ENCODE assay signal across 8 cellular contexts in the genomic region with DNA sequence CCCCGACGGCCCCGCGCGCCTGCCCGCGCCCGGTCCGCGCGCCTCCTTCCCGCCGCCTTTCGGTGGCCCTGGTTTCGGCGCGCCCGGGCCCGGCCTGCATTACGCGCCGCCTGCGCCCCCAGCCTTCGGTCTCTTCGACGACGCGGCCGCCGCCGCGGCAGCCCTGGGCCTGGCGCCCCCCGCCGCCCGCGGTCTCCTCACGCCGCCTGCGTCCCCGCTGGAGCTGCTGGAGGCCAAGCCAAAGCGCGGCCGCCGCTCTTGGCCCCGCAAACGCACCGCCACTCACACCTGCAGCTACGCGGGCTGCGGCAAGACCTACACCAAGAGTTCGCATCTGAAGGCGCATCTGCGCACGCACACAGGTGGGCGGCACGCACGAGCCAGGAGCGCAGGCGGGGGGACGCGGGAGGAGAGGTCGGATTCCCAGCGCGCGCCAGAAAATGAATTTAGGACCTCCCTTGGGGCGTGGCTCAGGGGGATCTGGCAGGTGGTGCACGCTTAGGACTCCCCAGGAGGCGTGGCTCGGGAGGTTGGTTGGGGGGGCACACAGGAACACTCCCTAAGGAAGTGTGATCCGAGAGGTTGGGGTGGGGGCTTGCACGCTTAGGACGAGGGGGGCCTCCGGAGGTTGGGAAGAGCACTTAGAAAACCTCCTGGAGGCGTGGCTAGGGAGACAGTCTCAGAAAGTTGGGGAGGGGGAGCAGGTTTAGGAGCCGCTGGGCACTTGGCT.
A peak's percentile ranks its signal among the peaks of the same experiment; 100 is the strongest.
DNase-seq lines count a peak whose midpoint lies in the region; ATAC-seq and TF ChIP-seq lines count a peak whose summit lies in the region.

No MANE protein-coding gene starts in this region.

- H3K4me3 ChIP-seq in astrocyte of the spinal cord (ENCODE audit: low read depth, low read length) = peak overlapping the region; percentile 68

- no peak for TF ChIP-seq CTCF in astrocyte of the spinal cord (IDR thresholded peaks at IDR 0.05; ENCODE audit: low read depth, low read length)

- DNase-seq in GM03348 (ENCODE audit: low spot score) (peak; percentile 53), NCI-H774 (lab: John Stamatoyannopoulos, UW) (peak; percentile 46), astrocyte of the spinal cord (ENCODE audit: low read depth, low spot score) (no peak), islet precursor cell (peak; percentile 64), SKM-1 treated with dmso at 0.1 percent for 144 hours (lab: John Stamatoyannopoulos, UW; ENCODE audit: unreplicated experiment) (no peak), globus pallidus (ENCODE audit: low spot score) (no peak)
- DNase-seq in stimulated activated CD4-positive, alpha-beta T cell treated with anti-CD3 and anti-CD28 coated beads, Interleukin-4, amount 100 ng/mL, for 4 hours = peak; percentile 38 to 42

- no peak for ATAC-seq in GM18907 (IDR thresholded peaks at IDR 0.05; ENCODE audit: unreplicated experiment)

- in situ Hi-C loops in astrocyte of the spinal cord (cut with HindIII; ENCODE audit: low sequenced_read_pairs) = no loop called here

Comparison
In these comparisons a context has a peak if more than half of its experiments do, and no peak if none do; other contexts are left out.
1. DNase-seq: peak in GM03348 (single experiment), NCI-H774 (single experiment), islet precursor cell (single experiment) and stimulated activated CD4-positive, alpha-beta T cell treated with anti-CD3 and anti-CD28 coated beads, Interleukin-4, amount 100 ng/mL, for 4 hours (2 of 2); none in astrocyte of the spinal cord (single experiment), SKM-1 treated with dmso at 0.1 percent for 144 hours (single experiment) and globus pallidus (single experiment).